Comparison of ENCODE assay signal across 1 cellular context in genomic region chr7:6451224-6451705, GRCh38.
TF ChIP-seq lines count a peak whose summit lies in the region.

No MANE protein-coding gene starts in this region.

TF ChIP-seq in K562, 482 proteins besides CTCF, POLR2A, EP300 and RAD21 (continued from another document):
- no peak for TF ChIP-seq ELK1 (CRISPR knock-in tag; IDR thresholded peaks at IDR 0.05)
- peak; percentile 99 for TF ChIP-seq TEAD4 (IDR thresholded peaks at IDR 0.05; ENCODE audit: low read length)
- TF ChIP-seq TEAD4 (CRISPR knock-in tag; IDR thresholded peaks at IDR 0.05; ENCODE audit: borderline replicate concordance): no peak
- no peak for TF ChIP-seq ARID3B (CRISPR knock-in tag; IDR thresholded peaks at IDR 0.05; ENCODE audit: borderline replicate concordance)
- no peak for TF ChIP-seq ZNF583 (CRISPR knock-in tag; IDR thresholded peaks at IDR 0.05)
- peak; percentile 63; the same call in 1 of the 2 replicates for TF ChIP-seq FOXJ2 (tag; IDR thresholded peaks at IDR 0.05)
- TF ChIP-seq PTBP1 (IDR thresholded peaks at IDR 0.05; ENCODE audit: low read depth, low read length): no peak
- no peak for TF ChIP-seq SAFB2 (IDR thresholded peaks at IDR 0.05; ENCODE audit: borderline replicate concordance, low read depth, low read length, severe bottlenecking)
- no peak for TF ChIP-seq PCBP1 (IDR thresholded peaks at IDR 0.05; ENCODE audit: low read depth, low read length, poor library complexity, severe bottlenecking)
- TF ChIP-seq NCOA1 (IDR thresholded peaks at IDR 0.05; ENCODE audit: low read depth): peak; percentile 80
- TF ChIP-seq JUND (IDR thresholded peaks at IDR 0.05; ENCODE audit: borderline replicate concordance, low read depth, low read length): peak; percentile 75; the same call in 1 of the 2 replicates
- TF ChIP-seq JUND (tag; IDR thresholded peaks at IDR 0.05; ENCODE audit: borderline replicate concordance, low read depth, low read length): peak; percentile 40; the same call in 1 of the 3 replicates
- no peak for TF ChIP-seq CAMTA2 (CRISPR knock-in tag; conservative IDR thresholded peaks at IDR 0.05)
- TF ChIP-seq ZNF717 (CRISPR knock-in tag; IDR thresholded peaks at IDR 0.05): no peak
- no peak for TF ChIP-seq ZNF551 (CRISPR knock-in tag; IDR thresholded peaks at IDR 0.05)
